ENCODE assay signal across 13 cellular contexts in the genomic region with DNA sequence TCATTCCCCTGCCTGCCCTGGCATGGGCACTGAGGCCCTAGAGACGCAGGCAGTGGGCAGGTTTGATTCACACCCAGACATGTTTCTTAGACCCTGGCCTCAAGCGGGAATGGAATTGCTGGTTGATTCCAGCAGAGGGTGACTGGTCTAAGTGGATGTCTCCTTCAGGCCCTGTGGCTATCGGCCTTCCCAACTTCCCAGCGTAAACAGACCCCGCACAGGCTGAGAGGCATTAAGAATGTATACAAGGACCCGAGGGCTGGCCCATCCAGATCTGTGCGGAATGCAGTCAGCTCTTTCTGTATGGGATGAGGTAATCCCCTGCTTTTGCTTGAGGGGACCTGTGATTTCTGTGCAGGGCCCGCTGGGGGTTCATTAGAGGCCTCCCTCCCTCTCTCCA. TPM values are rescaled to one million over a fixed set of nuclear protein-coding genes. Genes with fewer than 3 reads are reported as not detected.
DNase-seq lines count a peak whose midpoint lies in the region; ATAC-seq and TF ChIP-seq lines count a peak whose summit lies in the region.
"Had no signal": no experiment of that assay in that cellular context is flagged by ENCODE, and none has a peak within 500 bp of the region (broad histone marks: within the 10 kb centered on the region; RNA-seq: fewer than 3 reads in every experiment).

No MANE protein-coding gene starts in this region.

- H3K4me3 Mint-ChIP-seq in endodermal cell (peak overlapping the region; percentile 9), neural crest cell (peak overlapping the region; percentile 64), type B pancreatic cell (peak overlapping the region; percentile 67)
- H3K4me3 Mint-ChIP-seq: dendritic cell treated with granulocyte-macrophage colony-stimulating factor and Interleukin-4, amounts not matched to agents 40 ng/mL and 50 ng/mL, for 4 days had no signal

- H3K36me3 ChIP-seq in left ventricle myocardium inferior (peaks cover 11% of the 10 kb centered on the region), endodermal cell (ENCODE audit: control insufficient read depth, insufficient read depth, low read length) (peaks cover 98% of the 10 kb centered on the region), upper lobe of left lung (peaks cover 0 to 7% (median 3%) of the 10 kb centered on the region in 4 donors)

- WGBS in endodermal cell (ENCODE audit: insufficient coverage in 1 of 2, insufficient read length in 1 of 2), 2 experiments = 73 to 82% methylated on average over 8 of the region's 8 CpGs
- 81 to 93% methylated on average over 7 to 8 of the region's 8 CpGs for WGBS in upper lobe of left lung, 2 donors

- ATAC-seq in Right ventricle myocardium inferior (no peak), upper lobe of left lung (ENCODE audit: low FRiP score in 2 of 2) (no peak)

- H3K27ac ChIP-seq in left ventricle myocardium inferior (replicated peaks) (peak overlapping the region; percentile 53), endodermal cell (ENCODE audit: low read depth, low read length) (no peak overlapping the region), upper lobe of left lung (no peak overlapping the region)

- H3K4me1 Mint-ChIP-seq in endodermal cell (peaks cover 76% of the 10 kb centered on the region), neural crest cell (peaks cover 85% of the 10 kb centered on the region), type B pancreatic cell (ENCODE audit: unreplicated experiment) (peaks cover 79% of the 10 kb centered on the region)

- H3K36me3 Mint-ChIP-seq in endodermal cell (ENCODE audit: low read depth) (peaks cover 64% of the 10 kb centered on the region), neural crest cell (ENCODE audit: low read depth) (peaks cover 16% of the 10 kb centered on the region), type B pancreatic cell (peaks cover 48% of the 10 kb centered on the region)

- H3K27me3 Mint-ChIP-seq in endodermal cell (ENCODE audit: insufficient read depth) (peaks cover 3% of the 10 kb centered on the region), neural crest cell (ENCODE audit: low read depth) (peaks cover 3% of the 10 kb centered on the region), type B pancreatic cell (peaks cover 7% of the 10 kb centered on the region)
- H3K27me3 Mint-ChIP-seq: dendritic cell treated with granulocyte-macrophage colony-stimulating factor and Interleukin-4, amounts not matched to agents 40 ng/mL and 50 ng/mL, for 4 days had no signal

- no peaks in the 10 kb centered on the region for H3K9me3 Mint-ChIP-seq in endodermal cell
- no peaks in the 10 kb centered on the region for H3K9me3 Mint-ChIP-seq in neural crest cell
- H3K9me3 Mint-ChIP-seq in type B pancreatic cell = no peaks in the 10 kb centered on the region
- H3K9me3 Mint-ChIP-seq: dendritic cell treated with granulocyte-macrophage colony-stimulating factor and Interleukin-4, amounts not matched to agents 40 ng/mL and 50 ng/mL, for 4 days had no signal

- H3K27me3 ChIP-seq in left ventricle myocardium inferior (ENCODE audit: low read depth) (no peaks in the 10 kb centered on the region), endodermal cell (ENCODE audit: control insufficient read depth, insufficient read depth, low read length, poor library complexity, severe bottlenecking) (no peaks in the 10 kb centered on the region), upper lobe of left lung (peaks cover 0 to 3% (median 0%) of the 10 kb centered on the region in 4 donors)

- intact Hi-C loops in left ventricle myocardium inferior (cut with micrococcal nuclease) = no loop called here
- intact Hi-C loops in Right ventricle myocardium inferior (cut with DNase I) = no loop called here

- TF ChIP-seq EP300 in upper lobe of left lung (IDR thresholded peaks at IDR 0.05) = no peak

- DNase-seq in left ventricle myocardium inferior (no peak), Right ventricle myocardium inferior (ENCODE audit: missing footprints) (no peak), endodermal cell (peak; percentile 72), neural crest cell (ENCODE audit: low read depth, low spot score) (peak; percentile 22), type B pancreatic cell (ENCODE audit: extremely low spot score, unreplicated experiment) (no peak), HuH-7 (ENCODE audit: low spot score) (no peak), foreskin melanocyte (no peak), upper lobe of left lung (no peak)
- DNase-seq: activated naive CD4-positive, alpha-beta T cell treated with Interleukin-2 at 50 U/mL for 16 hours; NCI-H1105; NCI-H524 treated with DMSO at 0.1 percent for 48 hours; small intestine had no signal

- TF ChIP-seq POLR2A in upper lobe of left lung (IDR thresholded peaks at IDR 0.05) = no peak

- peaks cover 89% of the 10 kb centered on the region for H3K4me1 ChIP-seq in left ventricle myocardium inferior
- H3K4me1 ChIP-seq in endodermal cell (ENCODE audit: control insufficient read depth, insufficient read depth, low read length) = peaks cover 43% of the 10 kb centered on the region
- H3K4me1 ChIP-seq in upper lobe of left lung = no peaks in the 10 kb centered on the region

- H3K4me3 ChIP-seq in left ventricle myocardium inferior (peak overlapping the region; percentile 13), endodermal cell (ENCODE audit: low read length) (peak overlapping the region; percentile 93), upper lobe of left lung (no peak overlapping the region)

- H3K9me3 ChIP-seq in left ventricle myocardium inferior (replicated peaks) (no peaks in the 10 kb centered on the region), endodermal cell (ENCODE audit: control insufficient read depth, low read length) (no peaks in the 10 kb centered on the region), upper lobe of left lung (no peaks in the 10 kb centered on the region)

- TF ChIP-seq CTCF in left ventricle myocardium inferior (IDR thresholded peaks at IDR 0.05; ENCODE audit: borderline replicate concordance) = no peak
- TF ChIP-seq CTCF in endodermal cell (conservative IDR thresholded peaks at IDR 0.05) = peak; percentile 62
- TF ChIP-seq CTCF in neural crest cell (conservative IDR thresholded peaks at IDR 0.05) = peak; percentile 33
- TF ChIP-seq CTCF in type B pancreatic cell (conservative IDR thresholded peaks at IDR 0.05) = peak; percentile 51
- no peak for TF ChIP-seq CTCF in upper lobe of left lung (IDR thresholded peaks at IDR 0.05)

- peak overlapping the region; percentile 24 for H3K9ac ChIP-seq in endodermal cell (ENCODE audit: extremely low read depth, low read length, poor library complexity, severe bottlenecking)

- H3K27ac Mint-ChIP-seq in endodermal cell (peak overlapping the region; percentile 74), neural crest cell (ENCODE audit: unreplicated experiment) (peak overlapping the region; percentile 75), type B pancreatic cell (peak overlapping the region; percentile 76)
- H3K27ac Mint-ChIP-seq: dendritic cell treated with granulocyte-macrophage colony-stimulating factor and Interleukin-4, amounts not matched to agents 40 ng/mL and 50 ng/mL, for 4 days had no signal

RNA-seq across cellular contexts. Expression of a gene that starts 6.4 kb away (rescaled TPM):
- total RNA-seq in left ventricle myocardium inferior = 39.3 TPM
- 30.5 TPM for total RNA-seq in Right ventricle myocardium inferior
- 100 to 1,000 TPM in 1 of 2 donors, 10 to 100 TPM in 1; 76.9 to 110 TPM for total RNA-seq in endodermal cell
- 53.8 TPM for polyA plus RNA-seq in endodermal cell (2013, experiment 1 of 2)
- 66.2 TPM for polyA plus RNA-seq in endodermal cell (2013, experiment 2 of 2)
- 24.5 and 26.2 TPM in 2 replicates for total RNA-seq in neural crest cell
- total RNA-seq in type B pancreatic cell (ENCODE audit: low replicate concordance) = 43.6 and 44.6 TPM in 2 replicates
- 10 to 100 TPM in 3 of 6 donors, 1 to 10 TPM in 3; 3.9 to 28.5 (median 10.5) TPM for total RNA-seq in upper lobe of left lung

Comparison
In these comparisons a context has a peak if more than half of its experiments do, and no peak if none do; other contexts are left out.
1. DNase-seq: peak in endodermal cell (single experiment) and neural crest cell (single experiment); none in left ventricle myocardium inferior (single experiment), Right ventricle myocardium inferior (single experiment), type B pancreatic cell (single experiment), HuH-7 (single experiment), foreskin melanocyte (single experiment) and upper lobe of left lung (0 of 2).
2. H3K4me3 ChIP-seq: peak in left ventricle myocardium inferior (single experiment) and endodermal cell (single experiment); none in upper lobe of left lung (0 of 4).
3. CTCF ChIP-seq: peak in endodermal cell (single experiment), neural crest cell (single experiment) and type B pancreatic cell (single experiment); none in left ventricle myocardium inferior (single experiment) and upper lobe of left lung (0 of 6).
4. H3K4me3 Mint-ChIP-seq: peak in every context shown above with its lines; median percentile 67 in type B pancreatic cell; 64 in neural crest cell; 9 in endodermal cell.
5. Peak in every context shown above with its lines, with median percentiles within 50 percentile points of each other: H3K27ac Mint-ChIP-seq.